8 cellular contexts compared by ENCODE assay signal in genomic region chr4:70687821-70688794, GRCh38. TPM values are rescaled to one million over a fixed set of nuclear protein-coding genes. Genes with fewer than 3 reads are reported as not detected.
DNase-seq lines count a peak whose midpoint lies in the region; TF ChIP-seq lines count a peak whose summit lies in the region.

Gene UTP3 (plus strand): TSS chr4:70688532. CDS start chr4:70688678, 146 bp downstream.

- TF ChIP-seq CTCF in GM06990 (IDR thresholded peaks at IDR 0.05; ENCODE audit: insufficient read depth, low read length, poor library complexity, severe bottlenecking): peak; percentile 98
- peak; percentile 99 for TF ChIP-seq CTCF in HFF-Myc (IDR thresholded peaks at IDR 0.05; ENCODE audit: low read depth, low read length, missing control alignments)

- no peaks in the 10 kb centered on the region for H3K27me3 ChIP-seq in GM06990 (replicated peaks; ENCODE audit: control insufficient read depth, insufficient read depth, low read length)

- H3K36me3 ChIP-seq in GM06990 (ENCODE audit: control insufficient read depth, insufficient read depth, low read length) (no peaks in the 10 kb centered on the region), SK-N-MC (ENCODE audit: insufficient read depth, low read length) (peaks cover 21% of the 10 kb centered on the region)

- H3K4me3 ChIP-seq in GM06990 (replicated peaks; ENCODE audit: low read depth, low read length) (peak within 1 kb of the TSS; percentile 96), HFF-Myc (replicated peaks; ENCODE audit: low read depth, low read length) (peak within 1 kb of the TSS; percentile 100), SK-N-MC (peak within 1 kb of the TSS; percentile 93)

- H3K27ac ChIP-seq in SK-N-MC: peak within 1 kb of the TSS; percentile 87
- peak within 1 kb of the TSS; percentile 92 for H3K27ac ChIP-seq in temporal lobe (ENCODE audit: low read depth, low read length)

- H3K9ac ChIP-seq in SK-N-MC (ENCODE audit: insufficient read length): peak within 1 kb of the TSS; percentile 95

- no peaks in the 10 kb centered on the region for H3K9me3 ChIP-seq in SK-N-MC (ENCODE audit: low read depth, low read length)

- peak; percentile 93 for DNase-seq in GM06990 (ENCODE audit: extremely low read depth, insufficient read length)
- peak; percentile 99 for DNase-seq in HFF-Myc (ENCODE audit: extremely low read depth, low read depth)
- DNase-seq in NAMALWA (ENCODE audit: low spot score): peak; percentile 97
- DNase-seq in SK-N-MC (ENCODE audit: low read depth, low spot score): peak; percentile 99
- peak; percentile 95 for DNase-seq in activated naive CD4-positive, alpha-beta T cell treated with anti-CD3 and anti-CD28 coated beads, Interleukin-2, amount 50 U/mL, for 16 hours
- peak; percentile 87 for DNase-seq in germinal center (ENCODE audit: low spot score)
- DNase-seq in nucleus accumbens (lab: John Stamatoyannopoulos, UW): peak; percentile 80 to 100 (median 95)

RNA-seq across cellular contexts. Expression of gene UTP3, which starts in this region (rescaled TPM):
- total RNA-seq in temporal lobe: 17.0 TPM

Comparison
In these comparisons a context has a peak if more than half of its experiments do, and no peak if none do; other contexts are left out.
1. Peak in every context shown above with its lines: DNase-seq, H3K4me3 ChIP-seq and H3K27ac ChIP-seq.